8 cellular contexts compared by ENCODE assay signal in the genomic region with DNA sequence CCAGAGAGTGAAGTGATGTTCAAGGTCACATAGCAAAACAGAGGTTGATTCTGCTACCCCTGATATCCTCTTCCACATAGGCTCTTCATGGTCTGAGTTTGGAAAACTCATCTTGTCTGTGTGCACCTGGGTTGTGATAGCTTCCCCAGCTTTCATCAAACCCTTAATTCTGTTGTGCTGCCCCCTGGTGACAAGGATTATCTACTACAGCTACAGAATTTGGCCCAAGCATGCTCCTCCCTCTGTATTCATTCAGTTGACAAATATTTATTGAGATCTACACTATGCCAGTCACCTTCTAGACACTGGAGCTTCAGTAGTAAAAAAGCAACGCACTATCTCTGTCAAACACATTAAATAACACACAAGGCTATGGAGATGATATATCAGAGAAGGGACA. TPM values are rescaled to one million over a fixed set of nuclear protein-coding genes. Genes with fewer than 3 reads are reported as not detected.
A peak's percentile ranks its signal among the peaks of the same experiment; 100 is the strongest.
DNase-seq lines count a peak whose midpoint lies in the region; ATAC-seq and TF ChIP-seq lines count a peak whose summit lies in the region.

No MANE protein-coding gene starts in this region.

- H3K4me1 ChIP-seq in breast epithelium: no peaks in the 10 kb centered on the region

- H3K9me3 ChIP-seq in AG04450 (ENCODE audit: control insufficient read depth, insufficient read depth, low read length) (no peaks in the 10 kb centered on the region), breast epithelium (no peaks in the 10 kb centered on the region)

- intact Hi-C loops in breast epithelium (cut with DNase I; ENCODE audit: low total_unique reads): no loop called here

- H3K36me3 ChIP-seq in breast epithelium: no peaks in the 10 kb centered on the region

- POLR2A ChIA-PET in AG04450 (lab: Yijun Ruan, JAX): interaction anchor here (2.2 kb wide), 1 partner anchor 50 kb away, joined by 9 read pairs; the partner anchor contains the start of gene SMPDL3A

- in situ Hi-C loops in GM13977 (cut with MboI; ENCODE audit: low pct_unique_long_range_greater_than_20kb, low sequenced_read_pairs, unreplicated experiment): loop anchor here (10.0 kb wide), 1 partner anchor 95 kb away; no protein-coding TSS in a partner anchor

- DNase-seq in AG04450 (ENCODE audit: low read depth, low spot score) (no peak), GM13977 (ENCODE audit: low spot score) (peak; percentile 71), NCI-H1436 treated with DMSO at 0.1 percent for 48 hours (lab: John Stamatoyannopoulos, UW) (peak; percentile 18), T-helper 9 cell (peak; percentile 13), breast epithelium (ENCODE audit: low spot score in 2 of 2) (peak; percentile 35 to 56), kidney glomerular epithelial cell (lab: John Stamatoyannopoulos, UW) (peak; percentile 54)
- DNase-seq in stimulated activated CD4-positive, alpha-beta T cell treated with anti-CD3 and anti-CD28 coated beads, Interleukin-4, amount 100 ng/mL, for 1 hour: peak; percentile 16

- peak; percentile 75 for TF ChIP-seq CTCF in AG04450 (IDR thresholded peaks at IDR 0.05; ENCODE audit: low read depth, low read length)
- peak; percentile 66 for TF ChIP-seq CTCF in GM13977 (IDR thresholded peaks at IDR 0.05; ENCODE audit: extremely low read depth, insufficient read depth, missing control alignments)
- peak; percentile 46 to 75 (median 60) for TF ChIP-seq CTCF in breast epithelium (IDR thresholded peaks at IDR 0.05)

- H3K27ac ChIP-seq in AG04450 (ENCODE audit: low read depth, low read length) (no peak overlapping the region), breast epithelium (no peak overlapping the region)

- H3K27me3 ChIP-seq in AG04450 (ENCODE audit: control insufficient read depth, insufficient read depth, low read length): peaks cover 3% of the 10 kb centered on the region
- no peaks in the 10 kb centered on the region for H3K27me3 ChIP-seq in breast epithelium

- ATAC-seq in HG02852 (IDR thresholded peaks at IDR 0.05; ENCODE audit: unreplicated experiment): peak; percentile 89

- CTCF ChIA-PET in AG04450 (lab: Charles Lee): interaction anchor here (0.6 to 2.7 kb wide), 45 partner anchors 9 to 941 kb away, joined by 3 to 406 read pairs (median 8); partner anchors contain the start of gene SMPDL3A

- H3K4me3 ChIP-seq in AG04450 (ENCODE audit: low read depth, low read length) (no peak overlapping the region), breast epithelium (no peak overlapping the region)

- no peak for TF ChIP-seq POLR2A in breast epithelium (IDR thresholded peaks at IDR 0.05)

RNA-seq across cellular contexts. Expression of gene SMPDL3A, which starts 50.4 kb away (rescaled TPM):
- 84.4 and 105 TPM in 2 replicates for polyA plus RNA-seq in AG04450 (2011; rRNA removed)
- 18.2 and 31.1 TPM in 2 replicates for polyA minus RNA-seq in AG04450 (2011; rRNA and poly(A)+ RNA removed)
- 10 to 100 TPM in 2 of 3 donors, 1 to 10 TPM in 1; 9.1 to 26.5 (median 17.0) TPM for total RNA-seq in breast epithelium

RNA-seq across cellular contexts. Expression of gene FABP7, which starts 60.0 kb away (rescaled TPM):
- polyA plus RNA-seq in AG04450 (2011; rRNA removed): not detected in 2 replicates
- not detected in 2 replicates for polyA minus RNA-seq in AG04450 (2011; rRNA and poly(A)+ RNA removed)
- total RNA-seq in breast epithelium: 1 to 10 TPM in 2 of 3 donors, not detected in 1; 2.6 to 3.6 TPM
